7 cellular contexts compared by ENCODE assay signal in the genomic region with DNA sequence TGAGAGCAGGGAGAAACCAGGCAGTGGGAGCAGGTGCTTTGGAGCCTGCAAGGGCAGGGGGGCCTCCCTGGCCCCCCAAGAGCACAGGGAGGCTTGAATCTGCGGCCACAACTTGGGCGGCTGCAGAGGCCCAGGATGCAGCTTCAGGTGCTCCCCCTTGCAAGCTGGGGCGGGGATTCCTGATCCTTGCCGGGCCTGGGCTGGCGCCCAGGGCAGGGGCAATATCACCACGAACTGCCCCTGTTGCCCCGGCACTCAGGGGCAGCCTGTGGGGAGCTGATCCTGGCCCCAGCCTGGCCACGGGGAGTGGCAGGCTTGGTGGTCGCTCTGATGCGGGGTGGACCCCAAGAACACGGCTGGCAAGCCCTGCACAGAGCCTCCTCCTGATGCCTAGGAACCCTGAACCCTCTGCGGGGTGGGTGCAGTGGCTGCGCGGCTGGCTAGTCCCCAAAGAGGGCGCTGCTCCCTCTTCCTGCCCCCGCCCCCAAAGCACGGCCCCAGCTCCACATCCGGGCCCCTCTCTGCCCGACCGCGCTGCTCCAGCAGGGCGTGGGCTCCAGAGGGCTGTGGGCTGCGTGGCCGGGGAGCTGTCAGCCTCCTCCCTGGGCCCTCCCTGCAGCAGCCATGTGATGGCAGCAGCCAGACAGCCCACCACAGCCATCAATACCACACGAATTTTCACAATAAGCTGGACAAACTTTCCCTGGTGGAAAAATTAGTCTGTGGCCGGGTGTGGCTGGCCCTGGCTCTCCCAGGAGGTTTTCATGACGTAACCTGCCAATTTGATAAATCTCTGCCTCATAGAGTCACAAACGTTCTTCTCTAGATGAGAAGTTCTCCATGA. TPM values are rescaled to one million over a fixed set of nuclear protein-coding genes. Genes with fewer than 3 reads are reported as not detected.
DNase-seq lines count a peak whose midpoint lies in the region; ATAC-seq and TF ChIP-seq lines count a peak whose summit lies in the region.

No MANE protein-coding gene starts in this region.

- no peak overlapping the region for H3K27ac ChIP-seq in smooth muscle cell (ENCODE audit: low read depth)

- H4K20me1 ChIP-seq in smooth muscle cell (ENCODE audit: low read depth), result no peaks in the 10 kb centered on the region

- ATAC-seq in GM19468 (IDR thresholded peaks at IDR 0.05; ENCODE audit: extremely low read depth, unreplicated experiment) (peak; percentile 25), HG03378 (IDR thresholded peaks at IDR 0.05; ENCODE audit: unreplicated experiment) (no peak), GM21390 (IDR thresholded peaks at IDR 0.05; ENCODE audit: unreplicated experiment) (no peak), HG03520 (IDR thresholded peaks at IDR 0.05; ENCODE audit: unreplicated experiment) (no peak)
- ATAC-seq in activated naive CD8-positive, alpha-beta T cell treated with anti-CD3 and anti-CD28 coated beads, Interleukin-2, amount 50 U/mL, for 24 hours, result peak; percentile 97

- H3K4me3 Mint-ChIP-seq in activated naive CD8-positive, alpha-beta T cell treated with anti-CD3 and anti-CD28 coated beads, Interleukin-2, amount 50 U/mL, for 24 hours, result no peak overlapping the region

- H3K9me3 ChIP-seq in smooth muscle cell (replicated peaks; ENCODE audit: low read depth), result no peaks in the 10 kb centered on the region

- H3F3A ChIP-seq in smooth muscle cell (ENCODE audit: low read depth), result no peaks in the 10 kb centered on the region

- H3K36me3 Mint-ChIP-seq in activated naive CD8-positive, alpha-beta T cell treated with anti-CD3 and anti-CD28 coated beads, Interleukin-2, amount 50 U/mL, for 24 hours (ENCODE audit: low read depth), result no peaks in the 10 kb centered on the region

- no peaks in the 10 kb centered on the region for H3K79me2 ChIP-seq in smooth muscle cell (ENCODE audit: low read depth)

- no peaks in the 10 kb centered on the region for H3K27me3 ChIP-seq in smooth muscle cell (ENCODE audit: low read depth)

- peak; percentile 27 for TF ChIP-seq CTCF in smooth muscle cell (IDR thresholded peaks at IDR 0.05; ENCODE audit: borderline replicate concordance, insufficient read depth, poor library complexity, severe bottlenecking)

- no peak overlapping the region for H2AFZ ChIP-seq in smooth muscle cell (ENCODE audit: low read depth)

- H3K4me3 ChIP-seq in smooth muscle cell, result no peak overlapping the region

- no peak overlapping the region for H3K27ac Mint-ChIP-seq in activated naive CD8-positive, alpha-beta T cell treated with anti-CD3 and anti-CD28 coated beads, Interleukin-2, amount 50 U/mL, for 24 hours

- 47% methylated on average over 15 of the region's 28 CpGs for WGBS in smooth muscle cell (ENCODE audit: low lambda C conversion rate)

- H3K36me3 ChIP-seq in smooth muscle cell (ENCODE audit: low read depth), result no peaks in the 10 kb centered on the region

- H3K9me3 Mint-ChIP-seq in activated naive CD8-positive, alpha-beta T cell treated with anti-CD3 and anti-CD28 coated beads, Interleukin-2, amount 50 U/mL, for 24 hours, result peaks cover 4% of the 10 kb centered on the region

- DNase-seq in T-helper 1 cell (peak in 4 of 5 donors; percentile 35 to 79 (median 44)), smooth muscle cell (lab: John Stamatoyannopoulos, UW; ENCODE audit: unreplicated experiment) (no peak)
- DNase-seq in activated naive CD8-positive, alpha-beta T cell treated with anti-CD3 and anti-CD28 coated beads, Interleukin-2, amount 50 U/mL, for 24 hours, result peak; percentile 78

- peaks cover 2% of the 10 kb centered on the region for H3K27me3 Mint-ChIP-seq in activated naive CD8-positive, alpha-beta T cell treated with anti-CD3 and anti-CD28 coated beads, Interleukin-2, amount 50 U/mL, for 24 hours

- peaks cover 9% of the 10 kb centered on the region for H3K4me1 ChIP-seq in smooth muscle cell (ENCODE audit: low read depth)

- peaks cover 19% of the 10 kb centered on the region for H3K4me1 Mint-ChIP-seq in activated naive CD8-positive, alpha-beta T cell treated with anti-CD3 and anti-CD28 coated beads, Interleukin-2, amount 50 U/mL, for 24 hours

- no peak overlapping the region for H3K9ac ChIP-seq in smooth muscle cell (ENCODE audit: low read depth)

- peak overlapping the region; percentile 44 for H3K4me2 ChIP-seq in smooth muscle cell

RNA-seq across cellular contexts. Expression of a gene that starts 21.0 kb away (rescaled TPM):
- total RNA-seq in smooth muscle cell, result 1.3 and 3.4 TPM in 2 replicates
- polyA plus RNA-seq in smooth muscle cell, result 4.6 and 7.3 TPM in 2 replicates

RNA-seq across cellular contexts. Expression of a gene that starts 39.1 kb away (rescaled TPM):
- total RNA-seq in smooth muscle cell, result 0.54 TPM in 1 of 2 replicates, not detected in the other
- not detected in 2 replicates for polyA plus RNA-seq in smooth muscle cell

RNA-seq across cellular contexts. Expression of a gene that starts 49.7 kb away (rescaled TPM):
- total RNA-seq in smooth muscle cell, result not detected in 2 replicates
- polyA plus RNA-seq in smooth muscle cell, result not detected in 2 replicates

Comparison
In these comparisons a context has a peak if more than half of its experiments do, and no peak if none do; other contexts are left out.
1. ATAC-seq: peak in GM19468 (single experiment) and activated naive CD8-positive, alpha-beta T cell treated with anti-CD3 and anti-CD28 coated beads, Interleukin-2, amount 50 U/mL, for 24 hours (single experiment); none in HG03378 (single experiment), GM21390 (single experiment) and HG03520 (single experiment).